In the genomic region with DNA sequence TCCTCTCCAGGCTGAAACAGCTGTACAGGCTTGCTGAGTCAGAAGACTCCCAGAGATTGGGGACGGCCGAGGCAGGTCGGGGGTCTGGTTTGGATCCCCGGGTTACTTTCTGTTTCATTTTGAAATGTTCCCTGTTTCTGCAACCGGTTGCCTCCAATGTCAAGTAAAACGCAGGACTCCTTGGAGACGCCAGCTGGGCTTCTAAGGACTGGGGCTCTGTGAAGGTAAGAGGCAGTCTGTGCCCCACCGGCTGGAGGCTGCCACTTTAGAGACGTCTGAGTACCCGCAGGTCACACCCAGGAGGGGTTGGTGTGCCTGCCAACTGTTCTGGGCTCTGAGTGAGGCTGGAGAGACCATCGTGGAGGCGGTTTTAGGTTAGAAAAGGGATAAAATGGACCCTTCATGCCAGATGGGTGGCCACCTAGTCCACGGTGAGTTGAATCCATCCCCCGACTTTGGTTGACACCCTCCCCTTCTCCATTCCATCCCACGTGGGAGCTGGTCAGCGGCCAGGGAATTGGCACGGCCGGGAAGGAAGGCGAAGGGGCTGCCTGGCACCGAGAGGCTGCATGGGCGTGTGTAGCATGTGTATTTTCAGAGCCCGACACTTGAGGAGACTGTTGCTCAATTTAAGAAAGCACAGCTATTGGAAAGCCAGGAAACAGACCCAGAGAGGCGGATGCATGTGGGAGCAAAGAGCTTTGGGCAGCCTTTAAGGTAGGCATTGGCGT, we compare ENCODE assay signal across 8 cellular contexts.
DNase-seq lines count a peak whose midpoint lies in the region; ATAC-seq and TF ChIP-seq lines count a peak whose summit lies in the region.

No MANE protein-coding gene starts in this region.

- H3K36me3 Mint-ChIP-seq in activated T-cell treated with anti-CD3 and anti-CD28 coated beads, Interleukin-2, amount 50 U/mL, for 4 hours (ENCODE audit: insufficient read depth) = no peaks in the 10 kb centered on the region

- H3K27me3 ChIP-seq in esophagus squamous epithelium = peaks cover 0 to 9% (median 0%) of the 10 kb centered on the region in 4 donors

- H3K4me3 Mint-ChIP-seq in activated T-cell treated with anti-CD3 and anti-CD28 coated beads, Interleukin-2, amount 50 U/mL, for 4 hours = peak overlapping the region; percentile 82

- intact Hi-C loops in esophagus squamous epithelium (cut with DNase I) = no loop called here

- TF ChIP-seq CTCF in NB4 (IDR thresholded peaks at IDR 0.05; ENCODE audit: low read depth, low read length) = no peak
- no peak for TF ChIP-seq CTCF in esophagus squamous epithelium (IDR thresholded peaks at IDR 0.05)

- CTCF ChIA-PET in HEK293T (lab: Yijun Ruan, JAX) = interaction anchor here (0.8 kb wide), 1 partner anchor 617 kb away, joined by 3 read pairs; a partner anchor contains a TSS

- H3K4me1 Mint-ChIP-seq in activated T-cell treated with anti-CD3 and anti-CD28 coated beads, Interleukin-2, amount 50 U/mL, for 4 hours (ENCODE audit: low read depth) = peaks cover 21% of the 10 kb centered on the region

- H3K9me3 ChIP-seq in esophagus squamous epithelium = no peaks in the 10 kb centered on the region

- H3K4me3 ChIP-seq in NB4 (ENCODE audit: low read depth, low read length) (peak overlapping the region; percentile 69), esophagus squamous epithelium (peak overlapping the region; percentile 48 to 84 (median 54))

- H3K27ac ChIP-seq in esophagus squamous epithelium = peak overlapping the region; percentile 55 to 82 (median 75)

- peaks cover 34% of the 10 kb centered on the region for H3K27me3 Mint-ChIP-seq in activated T-cell treated with anti-CD3 and anti-CD28 coated beads, Interleukin-2, amount 50 U/mL, for 4 hours (ENCODE audit: low read depth)

- POLR2A ChIA-PET in HEK293T (lab: Yijun Ruan, JAX) = no interaction called here

- no peaks in the 10 kb centered on the region for H3K36me3 ChIP-seq in esophagus squamous epithelium

- H3K4me1 ChIP-seq in esophagus squamous epithelium = peaks cover 4 to 29% (median 5%) of the 10 kb centered on the region in 3 donors

- DNase-seq in ELR (ENCODE audit: low read depth) = peak; percentile 84
- peak; percentile 75 for DNase-seq in NB4 (ENCODE audit: low read depth)
- no peak for DNase-seq in activated T-cell treated with anti-CD3 and anti-CD28 coated beads, Interleukin-2, amount 50 U/mL, for 4 hours
- DNase-seq in esophagus squamous epithelium (lab: John Stamatoyannopoulos, UW) = no peak
- peak; percentile 81 for DNase-seq in midbrain (lab: John Stamatoyannopoulos, UW)
- peak; percentile 84 for DNase-seq in superior temporal gyrus (ENCODE audit: extremely low spot score)
- no peak for DNase-seq in HEK293T (ENCODE audit: extremely low spot score)
- no peak for DNase-seq in NCI-H2107 (lab: John Stamatoyannopoulos, UW)

- peak; percentile 52 to 65 for ATAC-seq in activated T-cell treated with anti-CD3 and anti-CD28 coated beads, Interleukin-2, amount 50 U/mL, for 4 hours

- H3K9me3 Mint-ChIP-seq in activated T-cell treated with anti-CD3 and anti-CD28 coated beads, Interleukin-2, amount 50 U/mL, for 4 hours = no peaks in the 10 kb centered on the region

- TF ChIP-seq POLR2A in NB4 (IDR thresholded peaks at IDR 0.05; ENCODE audit: extremely low read depth, insufficient read length) (no peak), esophagus squamous epithelium (IDR thresholded peaks at IDR 0.05) (no peak)

- 1 to 2% methylated on average over 19 to 22 of the region's 24 CpGs for WGBS in esophagus squamous epithelium, 2 donors

TF ChIP-seq in HEK293T, 16 proteins besides CTCF, POLR2A, EP300 and RAD21:
- TF ChIP-seq ELF4 (IDR thresholded peaks at IDR 0.05) = no peak
- no peak for TF ChIP-seq NFRKB (IDR thresholded peaks at IDR 0.05)
- no peak for TF ChIP-seq FOXA1 (IDR thresholded peaks at IDR 0.05)
- TF ChIP-seq HDGF (IDR thresholded peaks at IDR 0.05; ENCODE audit: borderline replicate concordance) = no peak

Comparison
In these comparisons a context has a peak if more than half of its experiments do, and no peak if none do; other contexts are left out.
1. DNase-seq: peak in ELR (single experiment), NB4 (single experiment), midbrain (single experiment) and superior temporal gyrus (single experiment); none in activated T-cell treated with anti-CD3 and anti-CD28 coated beads, Interleukin-2, amount 50 U/mL, for 4 hours (single experiment), esophagus squamous epithelium (single experiment), HEK293T (single experiment) and NCI-H2107 (single experiment).